ENCODE assay signal across 32 cellular contexts in the genomic region with DNA sequence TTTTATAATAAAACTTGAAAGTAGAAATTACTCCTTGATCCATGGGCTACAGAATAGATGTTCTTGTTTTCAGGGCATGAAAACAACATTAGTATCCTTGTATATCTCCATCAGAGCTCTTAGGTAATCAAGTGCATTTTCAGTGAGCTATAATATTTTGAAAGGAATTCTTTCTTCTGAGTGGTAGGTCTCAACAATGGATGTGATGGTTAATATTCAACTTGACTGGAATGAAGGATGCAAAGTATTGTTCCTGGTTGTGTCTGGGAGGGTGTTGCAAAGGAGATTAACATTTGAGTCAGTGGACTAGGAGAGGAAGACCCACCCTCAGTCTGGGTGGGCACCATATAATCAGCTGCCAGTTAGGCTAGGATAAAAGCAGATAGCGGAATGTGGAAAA.
"Had no signal": no experiment of that assay in that cellular context is flagged by ENCODE, and none has a peak within 500 bp of the region (broad histone marks: within the 10 kb centered on the region; RNA-seq: fewer than 3 reads in every experiment).

No MANE protein-coding gene starts in this region.

- H3K27me3 ChIP-seq: adrenal gland, body of pancreas, brain microvascular endothelial cell, breast epithelium had no signal

- H3K4me3 ChIP-seq: adrenal gland, body of pancreas, breast epithelium had no signal

- ATAC-seq: activated CD8-positive, alpha-beta T cell treated with anti-CD3 and anti-CD28 coated beads for 36 hours; activated naive CD4-positive, alpha-beta T cell treated with anti-CD3 and anti-CD28 coated beads, Interleukin-2, amount 50 U/mL, for 72 hours; activated T-cell treated with anti-CD3 and anti-CD28 coated beads, Interleukin-2, amount 50 U/mL, for 4 hours; activated T-cell treated with anti-CD3 and anti-CD28 coated beads, Interleukin-2, amount 50 U/mL, for 72 hours; activated T-helper 17 cell treated with anti-CD3 and anti-CD28 coated beads, Interleukin-2, amount 50 U/mL, for 72 hours; body of pancreas had no signal

- H3K27ac ChIP-seq: adrenal gland, body of pancreas, brain microvascular endothelial cell, breast epithelium, VCaP had no signal

- DNase-seq: activated B cell treated with CpG ODN at 0.5 μM for 24 hours; activated CD4-positive, alpha-beta memory T cell treated with anti-CD3 and anti-CD28 coated beads for 36 hours; activated CD4-positive, alpha-beta T cell treated with anti-CD3 and anti-CD28 coated beads for 4 hours; activated CD4-positive, alpha-beta T cell treated with anti-CD3 and anti-CD28 coated beads, Interleukin-2, amount 10 ng/mL, durations not matched to agents 24 days and 14 days; activated CD4-positive, alpha-beta T cell treated with anti-CD3 and anti-CD28 coated beads, Interleukin-2, amount 50 U/mL, for 1 hour; activated CD4-positive, alpha-beta T cell treated with anti-CD3 and anti-CD28 coated beads, Interleukin-2, amount 50 U/mL, for 4 hours; activated CD4-positive, CD25-positive, alpha-beta regulatory T cell treated with anti-CD3 and anti-CD28 coated beads, Interleukin-2, amount 50 U/mL, for 72 hours; activated CD8-positive, alpha-beta memory T cell treated with anti-CD3 and anti-CD28 coated beads, Interleukin-2, amount 50 U/mL, for 4 hours; activated CD8-positive, alpha-beta T cell treated with anti-CD3 and anti-CD28 coated beads for 36 hours; activated effector memory CD4-positive, alpha-beta T cell treated with anti-CD3 and anti-CD28 coated beads, Interleukin-2, amount 50 U/mL, for 16 hours; activated gamma-delta T cell treated with Interleukin-2 at 50 U/mL for 16 hours; activated naive CD4-positive, alpha-beta T cell; activated naive CD4-positive, alpha-beta T cell treated with anti-CD3 and anti-CD28 coated beads for 36 hours; activated naive CD4-positive, alpha-beta T cell treated with anti-CD3 and anti-CD28 coated beads, Interleukin-2, amount 50 U/mL, for 16 hours; activated naive CD8-positive, alpha-beta T cell treated with anti-CD3 and anti-CD28 coated beads for 36 hours; activated T-cell treated with anti-CD3 and anti-CD28 coated beads for 4 hours; activated T-cell treated with anti-CD3 and anti-CD28 coated beads, Interleukin-2, amount 50 U/mL, for 1 hour; activated T-cell treated with anti-CD3 and anti-CD28 coated beads, Interleukin-2, amount 50 U/mL, for 4 hours; activated T-cell treated with anti-CD3 and anti-CD28 coated beads, Interleukin-2, amount 50 U/mL, for 72 hours; adrenal gland; amniotic stem cell; aorta; body of pancreas; brain microvascular endothelial cell; central memory CD4-positive, alpha-beta T cell; T-helper 1 cell; T-helper 2 cell; T-helper 9 cell had no signal

- H3K4me1 ChIP-seq: adrenal gland, body of pancreas, breast epithelium had no signal

- H3K36me3 ChIP-seq: adrenal gland, brain microvascular endothelial cell, breast epithelium had no signal
